Comparison of ENCODE assay signal across 15 cellular contexts in genomic region chr17:4136373-4136772, GRCh38. TPM values are rescaled to one million over a fixed set of nuclear protein-coding genes. Genes with fewer than 3 reads are reported as not detected.
DNase-seq lines count a peak whose midpoint lies in the region; ATAC-seq, FAIRE-seq and TF ChIP-seq lines count a peak whose summit lies in the region.
"Had no signal": no experiment of that assay in that cellular context is flagged by ENCODE, and none has a peak within 500 bp of the region (broad histone marks: within the 10 kb centered on the region; RNA-seq: fewer than 3 reads in every experiment).

No MANE protein-coding gene starts in this region.

- H3K79me2 ChIP-seq in astrocyte (ENCODE audit: insufficient read depth, low read length): peaks cover 94% of the 10 kb centered on the region

- no peak overlapping the region for H3K9ac ChIP-seq in astrocyte (ENCODE audit: low read length)
- H3K9ac ChIP-seq: SK-N-SH had no signal

- H3K36me3 ChIP-seq in astrocyte (ENCODE audit: insufficient read depth, low read length): no peaks in the 10 kb centered on the region
- peaks cover 2 to 19% of the 10 kb centered on the region in 2 donors for H3K36me3 ChIP-seq in psoas muscle (ENCODE audit: insufficient read depth in 1 of 2, low read depth in 1 of 2)

- intact Hi-C loops in head of caudate nucleus (cut with DNase I): no loop called here
- intact Hi-C loops in psoas muscle (cut with DNase I): no loop called here

- no peak for TF ChIP-seq POLR2A in GM12891 (IDR thresholded peaks at IDR 0.05; ENCODE audit: low read depth, low read length)

- H3K4me1 ChIP-seq in astrocyte (ENCODE audit: insufficient read depth, low read length) (peaks cover 3% of the 10 kb centered on the region), psoas muscle (peaks cover 63% of the 10 kb centered on the region)

- TF ChIP-seq CTCF in astrocyte (IDR thresholded peaks at IDR 0.05; ENCODE audit: insufficient read depth, low read depth, low read length): no peak
- no peak for TF ChIP-seq CTCF in psoas muscle (IDR thresholded peaks at IDR 0.05)

- H3K4me3 ChIP-seq in astrocyte (ENCODE audit: insufficient read depth, low read depth, low read length): no peak overlapping the region
- H3K4me3 ChIP-seq in psoas muscle: no peak overlapping the region
- H3K4me3 ChIP-seq: coronary artery had no signal

- WGBS in psoas muscle, 3 donors: 59 to 75% (median 66%) methylated on average over 6 of the region's 6 CpGs

- H4K20me1 ChIP-seq in astrocyte (ENCODE audit: insufficient read depth, low read length): peaks cover 88% of the 10 kb centered on the region

- no peak overlapping the region for H3K27ac Mint-ChIP-seq in astrocyte (ENCODE audit: unreplicated experiment)
- H3K27ac Mint-ChIP-seq: B cell had no signal

- H3K9me3 ChIP-seq in astrocyte (ENCODE audit: insufficient read depth, low read depth, low read length) (no peaks in the 10 kb centered on the region), psoas muscle (no peaks in the 10 kb centered on the region)
- H3K9me3 ChIP-seq: SK-N-SH had no signal

- peaks cover 5% of the 10 kb centered on the region for H3K36me3 Mint-ChIP-seq in astrocyte (ENCODE audit: low read depth, unreplicated experiment)
- H3K36me3 Mint-ChIP-seq: activated naive CD4-positive, alpha-beta T cell treated with anti-CD3 and anti-CD28 coated beads, Interleukin-2, amount 50 U/mL, for 72 hours had no signal

- H3K27me3 ChIP-seq in astrocyte (ENCODE audit: insufficient read depth, low read length): no peaks in the 10 kb centered on the region
- no peaks in the 10 kb centered on the region for H3K27me3 ChIP-seq in psoas muscle (ENCODE audit: insufficient read depth in 3 of 3, low read length in 2 of 3)

- no peaks in the 10 kb centered on the region for H3K27me3 Mint-ChIP-seq in astrocyte (ENCODE audit: low read depth, unreplicated experiment)
- H3K27me3 Mint-ChIP-seq: B cell had no signal

- H3K4me1 Mint-ChIP-seq in astrocyte (ENCODE audit: low read depth, unreplicated experiment): peaks cover 12% of the 10 kb centered on the region

- ATAC-seq in psoas muscle (peak in 3 of 4 donors; percentile 50 to 59 (median 56)), GM19467 (IDR thresholded peaks at IDR 0.05; ENCODE audit: unreplicated experiment) (no peak)
- ATAC-seq: activated naive CD4-positive, alpha-beta T cell treated with anti-CD3 and anti-CD28 coated beads, Interleukin-2, amount 50 U/mL, for 72 hours had no signal

- no peak overlapping the region for H3K4me2 ChIP-seq in astrocyte (ENCODE audit: low read length)
- H3K4me2 ChIP-seq: SK-N-SH had no signal

- peak; percentile 5 for FAIRE-seq in GM12891 (lab: Jason Lieb, UNC)
- FAIRE-seq in astrocyte (lab: Jason Lieb, UNC): no peak

- H3K27ac ChIP-seq in astrocyte (ENCODE audit: low read depth, low read length) (no peak overlapping the region), psoas muscle (peak overlapping the region; percentile 72)
- H3K27ac ChIP-seq: coronary artery had no signal

- DNase-seq in GM12891 (ENCODE audit: insufficient read length, low spot score) (no peak), astrocyte (ENCODE audit: low read depth) (peak; percentile 67), head of caudate nucleus (peak in 31 of 42 donors; percentile 9 to 72 (median 35)), psoas muscle (peak in 1 of 2 donors; percentile 74), NCI-H524 (lab: John Stamatoyannopoulos, UW) (no peak), GM03348 (ENCODE audit: low spot score) (no peak)
- DNase-seq in activated CD8-positive, alpha-beta memory T cell treated with anti-CD3 and anti-CD28 coated beads, Interleukin-2, amount 50 U/mL, for 4 hours: no peak
- DNase-seq: KG1; NCI-H2081; SK-N-SH; stimulated activated CD4-positive, alpha-beta T cell treated with anti-CD3 and anti-CD28 coated beads, Interleukin-4, amount 100 ng/mL, for 1 hour had no signal

- no peak overlapping the region for H2AFZ ChIP-seq in astrocyte (ENCODE audit: low read depth, low read length)

- no peaks in the 10 kb centered on the region for H3K9me3 Mint-ChIP-seq in astrocyte (ENCODE audit: unreplicated experiment)
- H3K9me3 Mint-ChIP-seq: activated naive CD4-positive, alpha-beta T cell treated with anti-CD3 and anti-CD28 coated beads, Interleukin-2, amount 50 U/mL, for 72 hours had no signal

- H3K4me3 Mint-ChIP-seq in astrocyte (ENCODE audit: unreplicated experiment): no peak overlapping the region
- H3K4me3 Mint-ChIP-seq: B cell had no signal

TF ChIP-seq in GM12891, 5 proteins besides CTCF, POLR2A, EP300 and RAD21:
- TF ChIP-seq PAX5 (IDR thresholded peaks at IDR 0.05; ENCODE audit: insufficient read depth, low read length, severe bottlenecking): no peak
- TF ChIP-seq SPI1 (IDR thresholded peaks at IDR 0.05; ENCODE audit: low read depth, low read length): no peak
- no peak for TF ChIP-seq POU2F2 (IDR thresholded peaks at IDR 0.05; ENCODE audit: low read depth, low read length)
- TF ChIP-seq POLR2AphosphoS5 (IDR thresholded peaks at IDR 0.05; ENCODE audit: low read depth, low read length): no peak
- TF ChIP-seq TAF1 (IDR thresholded peaks at IDR 0.05; ENCODE audit: low read depth, low read length): no peak

RNA-seq across cellular contexts. Expression of gene ZZEF1, which starts 6.5 kb away (rescaled TPM):
- 12.2 TPM for polyA plus RNA-seq in GM12891 (2012; ENCODE audit: low read depth, missing spikeins)
- total RNA-seq in astrocyte: 31.8 and 32.7 TPM in 2 replicates
- total RNA-seq in psoas muscle: 10 to 100 TPM; 25.4 to 53.1 (median 38.4) TPM
- polyA plus RNA-seq in psoas muscle: 10 to 100 TPM in 2 of 3 donors, 1 to 10 TPM in 1; 9.5 to 26.4 (median 10.1) TPM

RNA-seq across cellular contexts. Expression of gene CYB5D2, which starts 6.6 kb away (rescaled TPM):
- 11.3 TPM for polyA plus RNA-seq in GM12891 (2012; ENCODE audit: low read depth, missing spikeins)
- total RNA-seq in astrocyte (10.8 and 15.4 TPM in 2 replicates), psoas muscle (10 to 100 TPM in 1 of 4 donors, 1 to 10 TPM in 3; 5.1 to 10.9 (median 6.7) TPM)
- polyA plus RNA-seq in psoas muscle: 10 to 100 TPM in 1 of 3 donors, 1 to 10 TPM in 2; 4.7 to 19.6 (median 8.3) TPM

Comparison
In these comparisons a context has a peak if more than half of its experiments do, and no peak if none do; other contexts are left out.
1. DNase-seq: peak in astrocyte (single experiment) and head of caudate nucleus (31 of 42); none in GM12891 (single experiment), activated CD8-positive, alpha-beta memory T cell treated with anti-CD3 and anti-CD28 coated beads, Interleukin-2, amount 50 U/mL, for 4 hours (single experiment), NCI-H524 (0 of 2) and GM03348 (single experiment).